In the genomic region with DNA sequence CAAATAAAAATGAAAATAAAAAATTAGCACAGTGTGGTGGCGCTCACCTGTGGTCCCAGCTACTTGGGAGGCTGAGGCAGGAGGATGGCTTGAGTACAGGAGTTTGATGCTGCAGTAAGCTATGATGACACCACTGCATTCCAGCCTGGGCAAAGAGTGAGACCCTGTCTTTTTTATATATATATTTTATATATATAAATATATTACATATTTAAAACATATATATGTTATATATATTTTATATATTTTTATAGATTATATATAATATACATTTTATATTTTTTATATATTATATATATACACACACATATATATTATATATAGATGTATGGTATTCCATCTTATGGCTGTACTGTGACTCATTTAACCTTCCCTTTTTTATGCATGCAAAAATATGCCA, we compare ENCODE assay signal across 25 cellular contexts.
"Had no signal": no experiment of that assay in that cellular context is flagged by ENCODE, and none has a peak within 500 bp of the region (broad histone marks: within the 10 kb centered on the region; RNA-seq: fewer than 3 reads in every experiment).

No MANE protein-coding gene starts in this region.

- H3K4me3 ChIP-seq: colonic mucosa, esophagus squamous epithelium, gastrocnemius medialis, heart right ventricle, left lung, lower lobe of right lung, mucosa of descending colon had no signal

- ATAC-seq: effector memory CD8-positive, alpha-beta T cell; esophagus mucosa; gastrocnemius medialis; heart right ventricle; left cardiac atrium; left lung; left ventricle myocardium superior; lower lobe of right lung; mucosa of descending colon had no signal

- H3K9me3 ChIP-seq: colonic mucosa, esophagus squamous epithelium, gastrocnemius medialis, heart right ventricle, left lung, lower lobe of right lung, mucosa of descending colon had no signal

- H3K27me3 ChIP-seq: colonic mucosa, gastrocnemius medialis, heart right ventricle, left lung had no signal

- FAIRE-seq: endometrium, islet of Langerhans, keratinocyte had no signal

- H3K4me1 ChIP-seq: colonic mucosa, esophagus squamous epithelium, gastrocnemius medialis, left lung, lower lobe of right lung had no signal

- H3K27ac ChIP-seq: colonic mucosa, epithelial cell of prostate, esophagus squamous epithelium, gastrocnemius medialis, heart right ventricle, left lung, lower lobe of right lung had no signal

- H3K36me3 ChIP-seq: colonic mucosa, esophagus squamous epithelium, gastrocnemius medialis, heart right ventricle, left lung, lower lobe of right lung had no signal

- DNase-seq: colonic mucosa; cortex of kidney; effector CD8-positive, alpha-beta T cell; effector memory CD8-positive, alpha-beta T cell; endodermal cell; erythroblast; esophagus squamous epithelium; foreskin fibroblast; foreskin melanocyte; gastrocnemius medialis; glutamatergic neuron; heart right ventricle; hippocampal formation; left cardiac atrium; left lung; left ventricle myocardium superior; lower lobe of right lung; mesenchymal stem cell; mucosa of descending colon; naive B cell had no signal
